ENCODE assay signal across 19 cellular contexts in the genomic region with DNA sequence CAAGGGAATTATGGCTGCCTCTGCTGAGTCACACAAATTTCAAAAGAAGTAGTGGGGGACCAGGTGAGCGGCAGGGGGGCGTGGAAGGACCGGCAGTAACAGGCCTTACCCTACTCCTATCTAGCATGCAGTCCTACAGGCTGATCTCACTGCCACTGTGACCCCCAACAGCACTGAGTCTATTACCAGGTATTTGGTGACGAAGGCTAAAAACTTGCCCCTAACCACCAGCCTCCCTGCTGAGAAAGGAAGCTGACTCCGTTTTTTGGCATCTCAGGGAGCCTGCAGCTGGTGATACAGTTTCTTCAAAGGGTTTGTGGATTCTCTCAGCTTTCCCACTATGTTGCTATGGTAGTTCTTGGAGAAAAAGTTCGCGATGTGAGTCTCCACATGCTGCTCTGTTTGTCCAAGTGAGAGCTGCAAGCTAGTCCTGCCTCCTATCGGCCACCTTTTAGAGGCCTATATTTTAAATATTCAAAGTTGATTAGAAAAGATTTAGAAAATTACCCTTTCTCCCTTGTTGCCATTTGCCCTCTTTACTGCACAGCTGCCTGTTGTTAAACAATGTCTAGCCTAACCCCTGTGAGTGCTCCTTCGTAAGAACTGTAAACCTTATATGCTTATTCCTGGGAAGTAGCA. TPM values are rescaled to one million over a fixed set of nuclear protein-coding genes. Genes with fewer than 3 reads are reported as not detected.
DNase-seq lines count a peak whose midpoint lies in the region; ATAC-seq, FAIRE-seq and TF ChIP-seq lines count a peak whose summit lies in the region.
"Had no signal": no experiment of that assay in that cellular context is flagged by ENCODE, and none has a peak within 500 bp of the region (broad histone marks: within the 10 kb centered on the region; RNA-seq: fewer than 3 reads in every experiment).

No MANE protein-coding gene starts in this region.

- H3K9me3 ChIP-seq in breast epithelium (peaks cover 0 to 7% of the 10 kb centered on the region in 2 donors), SJCRH30 (replicated peaks) (no peaks in the 10 kb centered on the region), small intestine (ENCODE audit: control insufficient read depth, low read depth) (no peaks in the 10 kb centered on the region), Caco-2 (no peaks in the 10 kb centered on the region; the same call in 1 of the 2 replicates)

- POLR2A ChIA-PET in MCF 10A (lab: Yijun Ruan, JAX) = interaction anchor here (0.7 kb wide), 1 partner anchor 1055 kb away, joined by 5 read pairs; no protein-coding TSS in a partner anchor
- POLR2A ChIA-PET in Caco-2 (lab: Charles Lee) = no interaction called here

- TF ChIP-seq CTCF in MCF 10A (IDR thresholded peaks at IDR 0.05; ENCODE audit: unreplicated experiment) = no peak
- TF ChIP-seq CTCF in breast epithelium (IDR thresholded peaks at IDR 0.05) = no peak
- no peak for TF ChIP-seq CTCF in fibroblast of the aortic adventitia (IDR thresholded peaks at IDR 0.05; ENCODE audit: insufficient read depth, low read length)
- TF ChIP-seq CTCF in Caco-2 (IDR thresholded peaks at IDR 0.05; ENCODE audit: insufficient read depth in 1 of 2, low read depth in 1 of 2, low read length in 1 of 2, severe bottlenecking in 1 of 2, unreplicated experiment in 1 of 2) = no peak

- H3K36me3 Mint-ChIP-seq in MCF 10A (ENCODE audit: insufficient read depth, unreplicated experiment) (no peaks in the 10 kb centered on the region), Caco-2 (ENCODE audit: insufficient read depth, unreplicated experiment) (no peaks in the 10 kb centered on the region)
- H3K36me3 Mint-ChIP-seq: naive B cell had no signal

- no peaks in the 10 kb centered on the region for H3K27me3 ChIP-seq in breast epithelium
- no peaks in the 10 kb centered on the region for H3K27me3 ChIP-seq in SJCRH30
- H3K27me3 ChIP-seq in small intestine (ENCODE audit: control insufficient read depth in 2 of 2, insufficient read depth in 2 of 2, low read length in 2 of 2) = no peaks in the 10 kb centered on the region
- no peaks in the 10 kb centered on the region for H3K27me3 ChIP-seq in Caco-2 (replicated peaks; ENCODE audit: control insufficient read depth, insufficient read depth, low read length)

- no peak for TF ChIP-seq POLR2A in breast epithelium (IDR thresholded peaks at IDR 0.05)

- H3K27ac ChIP-seq in breast epithelium (no peak overlapping the region), SJCRH30 (no peak overlapping the region), small intestine (ENCODE audit: low read depth in 1 of 2, low read length in 1 of 2) (no peak overlapping the region)

- H3K4me1 ChIP-seq in breast epithelium (no peaks in the 10 kb centered on the region), SJCRH30 (no peaks in the 10 kb centered on the region), small intestine (ENCODE audit: control insufficient read depth in 2 of 2, insufficient read depth in 1 of 2, low read depth in 1 of 2, low read length in 1 of 2) (no peaks in the 10 kb centered on the region), Caco-2 (no peaks in the 10 kb centered on the region)

- H3K27ac Mint-ChIP-seq in MCF 10A (ENCODE audit: low read depth, unreplicated experiment) (no peak overlapping the region), Caco-2 (ENCODE audit: unreplicated experiment) (no peak overlapping the region)
- H3K27ac Mint-ChIP-seq: naive B cell, progenitor cell of endocrine pancreas had no signal

- intact Hi-C loops in MCF 10A (cut with micrococcal nuclease) = no loop called here
- intact Hi-C loops in breast epithelium (cut with DNase I; ENCODE audit: low total_unique reads) = no loop called here
- intact Hi-C loops in Caco-2 (cut with micrococcal nuclease; ENCODE audit: unreplicated experiment) = no loop called here

- H3K9me3 Mint-ChIP-seq in MCF 10A (ENCODE audit: unreplicated experiment) (peaks cover 26% of the 10 kb centered on the region), Caco-2 (ENCODE audit: unreplicated experiment) (no peaks in the 10 kb centered on the region)

- no peaks in the 10 kb centered on the region for H3K27me3 Mint-ChIP-seq in MCF 10A (ENCODE audit: insufficient read depth, unreplicated experiment)
- H3K27me3 Mint-ChIP-seq in Caco-2 (ENCODE audit: insufficient read depth, unreplicated experiment) = no peaks in the 10 kb centered on the region
- H3K27me3 Mint-ChIP-seq: naive B cell, progenitor cell of endocrine pancreas had no signal

- BruUV-seq in MCF 10A (replicated peaks; lab: Mats Ljungman, UMichigan) (no TSS peak), Caco-2 (replicated peaks; lab: Mats Ljungman, UMichigan) (no TSS peak)

- FAIRE-seq in small intestine (lab: Jason Lieb, UNC) = no peak
- FAIRE-seq: GM18507 had no signal

- CTCF ChIA-PET in MCF 10A (lab: Yijun Ruan, JAX) (no interaction called here), Caco-2 (lab: Charles Lee) (no interaction called here)

- H3K4me3 ChIP-seq in breast epithelium (no peak overlapping the region), SJCRH30 (no peak overlapping the region), fibroblast of the aortic adventitia (ENCODE audit: low read depth, low read length) (no peak overlapping the region), small intestine (ENCODE audit: low read depth in 1 of 2, low read length in 2 of 2) (no peak overlapping the region), Caco-2 (ENCODE audit: low read depth, low read length) (no peak overlapping the region)

- no peak for ATAC-seq in GM19397 (IDR thresholded peaks at IDR 0.05; ENCODE audit: unreplicated experiment)
- ATAC-seq: left ventricle myocardium superior had no signal

- 80 to 90% (median 85%) methylated on average over 9 of the region's 9 CpGs for WGBS in small intestine, 3 donors

- H3K4me3 Mint-ChIP-seq in MCF 10A (ENCODE audit: unreplicated experiment) = no peak overlapping the region
- H3K4me3 Mint-ChIP-seq in Caco-2 (ENCODE audit: unreplicated experiment) = no peak overlapping the region
- H3K4me3 Mint-ChIP-seq: naive B cell had no signal

- H3K4me1 Mint-ChIP-seq in MCF 10A (ENCODE audit: insufficient read depth, unreplicated experiment) = no peaks in the 10 kb centered on the region
- H3K4me1 Mint-ChIP-seq in Caco-2 (ENCODE audit: low read depth, unreplicated experiment) = no peaks in the 10 kb centered on the region
- H3K4me1 Mint-ChIP-seq: naive B cell had no signal

- DNase-seq in MCF 10A (ENCODE audit: unreplicated experiment) (peak; percentile 23), breast epithelium (ENCODE audit: low spot score in 2 of 2) (no peak), SJCRH30 (peak; percentile 7 to 20), fibroblast of the aortic adventitia (ENCODE audit: low read depth) (peak; percentile 1), small intestine (no peak), AG08396 (ENCODE audit: low spot score) (no peak), Caco-2 (no peak)
- DNase-seq: 8988T; activated effector memory CD4-positive, alpha-beta T cell treated with Interleukin-2 at 50 U/mL for 16 hours; anterior cingulate cortex; KBM-7; left ventricle myocardium superior; naive B cell; NCI-H1436; NCI-H446 treated with DMSO at 0.1 percent for 48 hours had no signal

- H3K36me3 ChIP-seq in breast epithelium = no peaks in the 10 kb centered on the region
- H3K36me3 ChIP-seq in SJCRH30 = no peaks in the 10 kb centered on the region
- no peaks in the 10 kb centered on the region for H3K36me3 ChIP-seq in small intestine (ENCODE audit: control insufficient read depth in 2 of 2, insufficient read depth in 2 of 2, low read length in 2 of 2)
- H3K36me3 ChIP-seq in Caco-2 (ENCODE audit: control insufficient read depth, insufficient read depth, low read length) = no peaks in the 10 kb centered on the region

RNA-seq across cellular contexts. Expression of a gene that starts 57.1 kb away (rescaled TPM):
- total RNA-seq in MCF 10A (2022) (not detected in 2 replicates), breast epithelium (under 1 TPM in 1 of 3 donors, not detected in 2; 0.15 TPM), fibroblast of the aortic adventitia (ENCODE audit: low replicate concordance) (not detected in 2 replicates), Caco-2 (2022) (0.18 and 0.51 TPM in 2 replicates)
- not detected in 2 replicates for total RNA-seq in SJCRH30 (2014; rRNA removed; shearing (Covaris generic))
- not detected for polyA plus RNA-seq in small intestine
- total RNA-seq: left ventricle myocardium superior, OCI-LY7 had no signal

Comparison
In these comparisons a context has a peak if more than half of its experiments do, and no peak if none do; other contexts are left out.
1. DNase-seq: peak in MCF 10A (single experiment), SJCRH30 (2 of 2) and fibroblast of the aortic adventitia (single experiment); none in breast epithelium (0 of 2), small intestine (single experiment), AG08396 (single experiment) and Caco-2 (0 of 2).